In genomic region chr13:100403675-100404074, GRCh38 we compare ENCODE assay signal across 1 cellular context.
TF ChIP-seq lines count a peak whose summit lies in the region.

No MANE protein-coding gene starts in this region.

TF ChIP-seq in H1, 55 proteins besides CTCF, POLR2A, EP300 and RAD21:
- TF ChIP-seq ASH2L (IDR thresholded peaks at IDR 0.05; ENCODE audit: low read length) (peak; percentile 51), TEAD4 (IDR thresholded peaks at IDR 0.05; ENCODE audit: low read depth, low read length) (0 out of 2 replicates have a peak, but pooled peaks have one; percentile 18), SIN3A (conservative IDR thresholded peaks at IDR 0.05 in 1 of 2, IDR thresholded peaks at IDR 0.05 in 1 of 2; ENCODE audit: low read depth in 1 of 2, low read length in 2 of 2) (no peak)
